ENCODE assay signal across 24 cellular contexts in the genomic region with DNA sequence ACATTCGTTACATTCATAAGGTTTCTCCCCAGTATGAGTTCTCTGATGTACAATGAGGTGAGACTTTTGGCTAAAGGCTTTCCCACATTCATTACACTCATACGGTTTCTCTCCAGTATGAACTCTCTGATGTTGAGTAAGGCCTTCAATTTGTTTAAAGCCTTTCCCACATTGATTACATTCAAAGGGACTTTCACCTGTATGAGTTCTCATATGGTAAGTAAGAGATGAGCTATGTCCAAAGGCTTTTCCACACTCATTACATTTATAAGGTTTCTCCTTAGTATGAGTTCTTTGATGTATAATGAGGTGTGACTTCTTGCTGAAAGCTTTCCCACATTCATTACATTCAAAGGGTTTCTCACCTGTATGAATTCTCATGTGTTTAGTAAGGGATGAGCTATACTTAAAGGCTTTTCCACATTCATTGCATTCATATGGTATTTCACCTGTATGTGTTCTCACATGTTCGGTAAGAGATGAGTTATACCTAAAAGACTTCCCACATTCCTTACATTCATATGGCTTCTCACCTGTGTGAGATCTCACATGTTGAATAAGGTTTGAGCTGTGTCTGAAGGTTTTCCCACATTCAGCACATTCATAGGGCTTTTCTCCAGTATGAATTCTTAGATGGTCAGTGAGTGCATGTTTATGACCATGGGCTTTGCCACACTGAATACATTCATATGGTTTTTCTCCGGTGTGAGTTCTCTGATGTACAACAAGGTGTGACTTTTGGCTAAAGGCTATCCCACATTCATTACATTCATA. TPM values are rescaled to one million over a fixed set of nuclear protein-coding genes. Genes with fewer than 3 reads are reported as not detected.
DNase-seq lines count a peak whose midpoint lies in the region; ATAC-seq and TF ChIP-seq lines count a peak whose summit lies in the region.
"Had no signal": no experiment of that assay in that cellular context is flagged by ENCODE, and none has a peak within 500 bp of the region (broad histone marks: within the 10 kb centered on the region; RNA-seq: fewer than 3 reads in every experiment).

No MANE protein-coding gene starts in this region.

- WGBS in mesendoderm (ENCODE audit: extremely low coverage, insufficient coverage, low lambda C conversion rate), result no CpG with 5 or more reads among the region's 4 CpGs

- no peak overlapping the region for H3K4me2 ChIP-seq in mesendoderm (ENCODE audit: low read length)
- H3K4me2 ChIP-seq: neural progenitor cell had no signal

- no peak overlapping the region for H2BK120ac ChIP-seq in mesendoderm (ENCODE audit: low read depth, low read length)

- no peak overlapping the region for H3K9ac ChIP-seq in mesendoderm (ENCODE audit: low read length)
- H3K9ac ChIP-seq: neural progenitor cell had no signal

- H4K8ac ChIP-seq in mesendoderm (ENCODE audit: low read depth, low read length), result no peak overlapping the region

- no peaks in the 10 kb centered on the region for H3K4me1 ChIP-seq in mesendoderm (ENCODE audit: control insufficient read depth, low read depth, low read length)
- H3K4me1 ChIP-seq: esophagus muscularis mucosa, neural progenitor cell, thyroid gland had no signal

- no peak overlapping the region for H2AK5ac ChIP-seq in mesendoderm (ENCODE audit: low read length)

- no peak for TF ChIP-seq CTCF in choroid plexus epithelial cell (conservative IDR thresholded peaks at IDR 0.05; ENCODE audit: low read depth, low read length)

- no peak for ATAC-seq in GM19455 (IDR thresholded peaks at IDR 0.05; ENCODE audit: unreplicated experiment)
- ATAC-seq: stimulated activated memory B cell treated with anti-CD40 and anti-IgM and Interleukin-4, amounts not matched to agents 10 μg/mL and 1 μg/mL and 100 μg/mL, for 72 hours had no signal

- H3K79me2 ChIP-seq in mesendoderm (ENCODE audit: control insufficient read depth, insufficient read depth, low read length), result no peaks in the 10 kb centered on the region

- no peaks in the 10 kb centered on the region for H3K36me3 ChIP-seq in mesendoderm (ENCODE audit: control insufficient read depth, insufficient read depth, low read length)

- H3K4me3 ChIP-seq in choroid plexus epithelial cell (ENCODE audit: low read depth, low read length), result no peak overlapping the region
- H3K4me3 ChIP-seq in mesendoderm (ENCODE audit: low read length), result no peak overlapping the region
- H3K4me3 ChIP-seq: dorsolateral prefrontal cortex, esophagus muscularis mucosa, thyroid gland had no signal

- H3K4ac ChIP-seq in mesendoderm (ENCODE audit: low read depth, low read length), result no peak overlapping the region

- intact Hi-C loops in cardiac septum (cut with DNase I), result no loop called here

- no peak overlapping the region for H3K27ac ChIP-seq in mesendoderm (ENCODE audit: low read depth, low read length)
- H3K27ac ChIP-seq: brain microvascular endothelial cell, dorsolateral prefrontal cortex, esophagus muscularis mucosa, neural progenitor cell, thyroid gland, VCaP had no signal

- DNase-seq in H4 (ENCODE audit: low spot score), result peak; percentile 8
- peak; percentile 3 for DNase-seq in MV-4-11 (lab: John Stamatoyannopoulos, UW)
- peak; percentile 6 for DNase-seq in choroid plexus epithelial cell (ENCODE audit: low read depth)
- DNase-seq in mesendoderm, result peak; percentile 34
- DNase-seq in cardiac septum (ENCODE audit: low spot score), result no peak
- no peak for DNase-seq in AG08395 (ENCODE audit: low spot score)
- DNase-seq: activated CD4-positive, alpha-beta memory T cell treated with anti-CD3 and anti-CD28 coated beads, Interleukin-2, amount 10 ng/mL, durations not matched to agents 7 days and 5 days; activated T-cell treated with anti-CD3 and anti-CD28 coated beads, Interleukin-2, amount 50 U/mL, for 24 hours; brain microvascular endothelial cell; C1 segment of cervical spinal cord; DMS79 treated with DMSO at 0.1 percent for 48 hours; dorsolateral prefrontal cortex; hippocampal formation; IMR-90; NCI-H1105 treated with DMSO at 0.1 percent for 48 hours; NCI-H226; Right ventricle myocardium superior; T-helper 1 cell; thyroid gland had no signal

- no peak overlapping the region for H2BK5ac ChIP-seq in mesendoderm (ENCODE audit: low read length)

- no peak overlapping the region for H3K18ac ChIP-seq in mesendoderm (ENCODE audit: low read length)

- H3K79me1 ChIP-seq in mesendoderm (ENCODE audit: low read length), result no peaks in the 10 kb centered on the region

- H4K5ac ChIP-seq in mesendoderm (ENCODE audit: low read length), result no peak overlapping the region

- no peak overlapping the region for H3K23ac ChIP-seq in mesendoderm (ENCODE audit: low read length)

- no peaks in the 10 kb centered on the region for H3K27me3 ChIP-seq in mesendoderm (ENCODE audit: insufficient read depth, low read length, poor library complexity)
- H3K27me3 ChIP-seq: brain microvascular endothelial cell, dorsolateral prefrontal cortex, esophagus muscularis mucosa, neural progenitor cell, thyroid gland had no signal

- H2BK15ac ChIP-seq in mesendoderm (replicated peaks; ENCODE audit: low read depth), result no peak overlapping the region

- no peak overlapping the region for H3K56ac ChIP-seq in mesendoderm (ENCODE audit: low read length)

RNA-seq across cellular contexts. Expression of a gene that starts 13.5 kb away (rescaled TPM):
- 2.3 and 2.4 TPM in 2 replicates for total RNA-seq in H4 (2014; rRNA removed; shearing (Covaris generic))
- polyA plus RNA-seq in mesendoderm (2013, experiment 1 of 2), result 2.4 TPM
- 2.3 TPM for polyA plus RNA-seq in mesendoderm (2013, experiment 2 of 2)
- total RNA-seq in cardiac septum, result 2.0 TPM

RNA-seq across cellular contexts. Expression of a gene that starts 31.1 kb away (rescaled TPM):
- total RNA-seq in H4 (2014; rRNA removed; shearing (Covaris generic)), result 3.2 and 3.6 TPM in 2 replicates
- 10.7 TPM for polyA plus RNA-seq in mesendoderm (2013, experiment 1 of 2)
- polyA plus RNA-seq in mesendoderm (2013, experiment 2 of 2), result 9.5 TPM
- total RNA-seq in cardiac septum, result 2.4 TPM

Comparison
In these comparisons a context has a peak if more than half of its experiments do, and no peak if none do; other contexts are left out.
1. DNase-seq: peak in H4 (single experiment), MV-4-11 (single experiment), choroid plexus epithelial cell (single experiment) and mesendoderm (single experiment); none in cardiac septum (single experiment) and AG08395 (single experiment).